ENCODE assay signal across 20 cellular contexts in genomic region chr9:35711501-35712428, GRCh38. TPM values are rescaled to one million over a fixed set of nuclear protein-coding genes. Genes with fewer than 3 reads are reported as not detected.
DNase-seq lines count a peak whose midpoint lies in the region; ATAC-seq, FAIRE-seq and TF ChIP-seq lines count a peak whose summit lies in the region.
"Had no signal": no experiment of that assay in that cellular context is flagged by ENCODE, and none has a peak within 500 bp of the region (broad histone marks: within the 10 kb centered on the region; RNA-seq: fewer than 3 reads in every experiment).

No MANE protein-coding gene starts in this region.

- TF ChIP-seq RAD21 in GM12878 (IDR thresholded peaks at IDR 0.05; ENCODE audit: insufficient read depth, low read depth, low read length): no peak

- H3K9me3 ChIP-seq in GM12878 (replicated peaks; ENCODE audit: control insufficient read depth, insufficient read depth, low read length) (no peaks in the 10 kb centered on the region), parathyroid adenoma (ENCODE audit: control insufficient read depth, low read length) (no peaks in the 10 kb centered on the region)
- H3K9me3 ChIP-seq: pancreas, uterus had no signal

- no peaks in the 10 kb centered on the region for H3K27me3 Mint-ChIP-seq in activated CD4-positive, alpha-beta memory T cell treated with anti-CD3 and anti-CD28 coated beads, Interleukin-2, amount 10 ng/mL, durations not matched to agents 7 days and 5 days
- H3K27me3 Mint-ChIP-seq in activated CD4-positive, alpha-beta memory T cell treated with anti-CD3 and anti-CD28 coated beads for 36 hours: no peaks in the 10 kb centered on the region
- H3K27me3 Mint-ChIP-seq: activated naive CD8-positive, alpha-beta T cell treated with anti-CD3 and anti-CD28 coated beads, Interleukin-2, amount 50 U/mL, for 24 hours had no signal

- ATAC-seq in GM12878 (peak; percentile 70), omental fat pad (ENCODE audit: low FRiP score) (no peak), GM21717 (IDR thresholded peaks at IDR 0.05; ENCODE audit: unreplicated experiment) (no peak)
- ATAC-seq: activated naive CD8-positive, alpha-beta T cell treated with anti-CD3 and anti-CD28 coated beads, Interleukin-2, amount 50 U/mL, for 24 hours; pancreas had no signal

- POLR2A ChIA-PET in activated CD4-positive, alpha-beta memory T cell treated with anti-CD3 and anti-CD28 coated beads, Interleukin-2, amount 10 ng/mL, durations not matched to agents 7 days and 5 days (lab: Charles Lee): interaction anchor here (2.1 kb wide), 1 partner anchor 36 kb away, joined by 6 read pairs; the partner anchor contains the start of genes GBA2 and RGP1
- POLR2A ChIA-PET in activated CD4-positive, alpha-beta memory T cell treated with anti-CD3 and anti-CD28 coated beads for 36 hours (lab: Charles Lee): no interaction called here
- POLR2A ChIA-PET in GM12878 (lab: Charles Lee): interaction anchor here (0.6 to 3.5 kb wide), 3 partner anchors 16 to 50 kb away, joined by 3 to 14 read pairs (median 4); no protein-coding TSS in a partner anchor

- in situ Hi-C loops in GM12878 (cut with MboI): no loop called here

- H3K9ac ChIP-seq in GM12878 (ENCODE audit: control insufficient read depth, insufficient read depth, low read length) (no peak overlapping the region), parathyroid adenoma (no peak overlapping the region)

- peaks cover 14% of the 10 kb centered on the region for H3K4me1 ChIP-seq in GM12878 (ENCODE audit: control insufficient read depth, insufficient read depth, low read length)
- H3K4me1 ChIP-seq in parathyroid adenoma: peaks cover 5% of the 10 kb centered on the region
- H3K4me1 ChIP-seq: pancreas, uterus had no signal

- SMC1A ChIA-PET in GM12878 (lab: Charles Lee; ENCODE audit: uncharacterized antibody, unreplicated experiment): interaction anchor here (0.6 to 2.7 kb wide), 3 partner anchors 16 to 85 kb away, joined by 3 to 10 read pairs (median 7); no protein-coding TSS in a partner anchor

- TF ChIP-seq EP300 in GM12878 (IDR thresholded peaks at IDR 0.05; ENCODE audit: borderline replicate concordance in 1 of 2, control insufficient read depth in 1 of 2, low read depth in 2 of 2, low read length in 2 of 2): no peak

- intact Hi-C loops in activated CD4-positive, alpha-beta memory T cell treated with anti-CD3 and anti-CD28 coated beads for 36 hours (cut with micrococcal nuclease): no loop called here
- intact Hi-C loops in GM12878 (cut with micrococcal nuclease; ENCODE audit: unreplicated experiment): no loop called here

- CTCF ChIA-PET in activated CD4-positive, alpha-beta memory T cell treated with anti-CD3 and anti-CD28 coated beads, Interleukin-2, amount 10 ng/mL, durations not matched to agents 7 days and 5 days (lab: Charles Lee): interaction anchor here (1.6 to 4.3 kb wide), 2 partner anchors 15 to 54 kb away, joined by 5 to 26 read pairs; partner anchors contain the start of genes CCDC107 and RMRP
- CTCF ChIA-PET in activated CD4-positive, alpha-beta memory T cell treated with anti-CD3 and anti-CD28 coated beads for 36 hours (lab: Charles Lee): interaction anchor here (1.0 to 6.5 kb wide), 6 partner anchors 12 to 108 kb away, joined by 3 to 55 read pairs (median 4); partner anchors contain the start of genes GBA2 and RGP1
- CTCF ChIA-PET in GM12878 (lab: Yijun Ruan, JAX): interaction anchor here (0.6 to 5.8 kb wide), 11 partner anchors 11 to 76 kb away, joined by 3 to 39 read pairs (median 4); partner anchors contain the start of genes CREB3 and TLN1

- H3K27ac Mint-ChIP-seq in activated CD4-positive, alpha-beta memory T cell treated with anti-CD3 and anti-CD28 coated beads, Interleukin-2, amount 10 ng/mL, durations not matched to agents 7 days and 5 days: peak overlapping the region; percentile 12
- H3K27ac Mint-ChIP-seq in activated CD4-positive, alpha-beta memory T cell treated with anti-CD3 and anti-CD28 coated beads for 36 hours: no peak overlapping the region
- H3K27ac Mint-ChIP-seq: activated naive CD8-positive, alpha-beta T cell treated with anti-CD3 and anti-CD28 coated beads, Interleukin-2, amount 50 U/mL, for 24 hours; T-helper 1 cell treated with Interleukin-12 subunit alpha and Interleukin-12 subunit beta and Interleukin-4 antibody, amounts not matched to agents 30 μg/mL and 1 μg/mL, for 36 hours had no signal

- no peak overlapping the region for H3K4me3 Mint-ChIP-seq in activated CD4-positive, alpha-beta memory T cell treated with anti-CD3 and anti-CD28 coated beads, Interleukin-2, amount 10 ng/mL, durations not matched to agents 7 days and 5 days
- no peak overlapping the region for H3K4me3 Mint-ChIP-seq in activated CD4-positive, alpha-beta memory T cell treated with anti-CD3 and anti-CD28 coated beads for 36 hours
- H3K4me3 Mint-ChIP-seq: activated naive CD8-positive, alpha-beta T cell treated with anti-CD3 and anti-CD28 coated beads, Interleukin-2, amount 50 U/mL, for 24 hours; T-helper 1 cell treated with Interleukin-12 subunit alpha and Interleukin-12 subunit beta and Interleukin-4 antibody, amounts not matched to agents 30 μg/mL and 1 μg/mL, for 36 hours had no signal

- H3K4me3 ChIP-seq in GM12878: no peak overlapping the region
- H3K4me3 ChIP-seq in parathyroid adenoma (ENCODE audit: low read depth, low read length): no peak overlapping the region
- H3K4me3 ChIP-seq: pancreas, uterus had no signal

- H3K27ac ChIP-seq in GM12878 (ENCODE audit: control insufficient read depth, insufficient read depth) (no peak overlapping the region), parathyroid adenoma (peak overlapping the region; percentile 60)
- H3K27ac ChIP-seq: pancreas, uterus had no signal

- H3K36me3 ChIP-seq in GM12878 (ENCODE audit: control insufficient read depth in 2 of 2, insufficient read depth in 2 of 2, low read length in 1 of 2) (peaks cover 47 to 48% of the 10 kb centered on the region in 2 experiments), parathyroid adenoma (ENCODE audit: control insufficient read depth, insufficient read depth, low read length) (no peaks in the 10 kb centered on the region)
- H3K36me3 ChIP-seq: uterus had no signal

- peaks cover 86% of the 10 kb centered on the region for H3K36me3 Mint-ChIP-seq in activated CD4-positive, alpha-beta memory T cell treated with anti-CD3 and anti-CD28 coated beads, Interleukin-2, amount 10 ng/mL, durations not matched to agents 7 days and 5 days (ENCODE audit: low read depth)
- peaks cover 68% of the 10 kb centered on the region for H3K36me3 Mint-ChIP-seq in activated CD4-positive, alpha-beta memory T cell treated with anti-CD3 and anti-CD28 coated beads for 36 hours

- H3K27me3 ChIP-seq in GM12878 (replicated peaks in 1 of 2; ENCODE audit: control insufficient read depth in 2 of 2, insufficient read depth in 2 of 2, low read length in 1 of 2): no peaks in the 10 kb centered on the region
- H3K27me3 ChIP-seq in parathyroid adenoma (ENCODE audit: control insufficient read depth, insufficient read depth, low read length): no peaks in the 10 kb centered on the region
- H3K27me3 ChIP-seq: pancreas, uterus had no signal

- no peak for TF ChIP-seq POLR2A in GM12878 (IDR thresholded peaks at IDR 0.05; ENCODE audit: low read depth, low read length)

- H3K79me2 ChIP-seq in GM12878 (ENCODE audit: control insufficient read depth, insufficient read depth, low read length): no peaks in the 10 kb centered on the region
- H3K79me2 ChIP-seq in parathyroid adenoma: no peaks in the 10 kb centered on the region

- RAD21 ChIA-PET in GM12878 (lab: Charles Lee; ENCODE audit: unreplicated experiment): interaction anchor here (0.6 to 1.4 kb wide), 3 partner anchors 16 to 67 kb away, joined by 3 to 4 read pairs (median 3); no protein-coding TSS in a partner anchor

- peak; percentile 61 for FAIRE-seq in GM12878 (lab: Jason Lieb, UNC)
- FAIRE-seq: H1, keratinocyte, pancreas had no signal

- no peak for DNase-seq in activated CD4-positive, alpha-beta memory T cell treated with anti-CD3 and anti-CD28 coated beads, Interleukin-2, amount 10 ng/mL, durations not matched to agents 7 days and 5 days
- no peak for DNase-seq in activated CD4-positive, alpha-beta memory T cell treated with anti-CD3 and anti-CD28 coated beads for 36 hours
- peak; percentile 48 for DNase-seq in GM20000 (ENCODE audit: low spot score)
- no peak for DNase-seq in GM12878 (ENCODE audit: low read depth, low spot score)
- no peak for DNase-seq in omental fat pad (ENCODE audit: low spot score)
- no peak for DNase-seq in DMS53 (lab: John Stamatoyannopoulos, UW)
- DNase-seq: activated naive CD8-positive, alpha-beta T cell treated with anti-CD3 and anti-CD28 coated beads, Interleukin-2, amount 50 U/mL, for 24 hours; C1 segment of cervical spinal cord; effector CD4-positive, alpha-beta T cell; NCI-H187; NCI-H446 treated with DMSO at 0.1 percent for 48 hours; pancreas; SIG-M5; stimulated activated naive CD4-positive, alpha-beta T cell treated with Interleukin-2 at 50 U/mL for 16 hours; uterus had no signal

- H3K4me2 ChIP-seq in GM12878 (ENCODE audit: control insufficient read depth, insufficient read depth) (no peak overlapping the region), parathyroid adenoma (ENCODE audit: low read length) (no peak overlapping the region)

- H3K4me1 Mint-ChIP-seq in activated CD4-positive, alpha-beta memory T cell treated with anti-CD3 and anti-CD28 coated beads, Interleukin-2, amount 10 ng/mL, durations not matched to agents 7 days and 5 days: no peaks in the 10 kb centered on the region
- H3K4me1 Mint-ChIP-seq in activated CD4-positive, alpha-beta memory T cell treated with anti-CD3 and anti-CD28 coated beads for 36 hours (ENCODE audit: low read depth): peaks cover 15% of the 10 kb centered on the region
- H3K4me1 Mint-ChIP-seq: activated naive CD8-positive, alpha-beta T cell treated with anti-CD3 and anti-CD28 coated beads, Interleukin-2, amount 50 U/mL, for 24 hours had no signal

- no TSS peak for BruUV-seq in GM12878 (replicated peaks; lab: Mats Ljungman, UMichigan)

- no peaks in the 10 kb centered on the region for H3K9me3 Mint-ChIP-seq in activated CD4-positive, alpha-beta memory T cell treated with anti-CD3 and anti-CD28 coated beads, Interleukin-2, amount 10 ng/mL, durations not matched to agents 7 days and 5 days
- H3K9me3 Mint-ChIP-seq in activated CD4-positive, alpha-beta memory T cell treated with anti-CD3 and anti-CD28 coated beads for 36 hours: no peaks in the 10 kb centered on the region
- H3K9me3 Mint-ChIP-seq: activated naive CD8-positive, alpha-beta T cell treated with anti-CD3 and anti-CD28 coated beads, Interleukin-2, amount 50 U/mL, for 24 hours; T-helper 1 cell treated with Interleukin-12 subunit alpha and Interleukin-12 subunit beta and Interleukin-4 antibody, amounts not matched to agents 30 μg/mL and 1 μg/mL, for 36 hours had no signal

- no peaks in the 10 kb centered on the region for H4K20me1 ChIP-seq in GM12878 (ENCODE audit: control insufficient read depth, insufficient read depth)

- TF ChIP-seq CTCF in GM20000 (IDR thresholded peaks at IDR 0.05; ENCODE audit: extremely low read depth, missing control alignments) (no peak), GM12878 (IDR thresholded peaks at IDR 0.05 in 2 of 3, conservative IDR thresholded peaks at IDR 0.05 in 1 of 3; ENCODE audit: control insufficient read depth in 2 of 3, extremely low read depth in 1 of 3, insufficient read depth in 1 of 3, low read depth in 3 of 3, low read length in 3 of 3) (no peak), parathyroid adenoma (IDR thresholded peaks at IDR 0.05) (peak; percentile 7), omental fat pad (IDR thresholded peaks at IDR 0.05) (no peak)

- 73% methylated on average over 21 of the region's 21 CpGs for WGBS in GM12878 (ENCODE audit: insufficient coverage, insufficient replicate concordance, low lambda C conversion rate, missing lambda C conversion rate)

- H2AFZ ChIP-seq in GM12878 (ENCODE audit: control insufficient read depth, low read depth, low read length) (no peak overlapping the region), parathyroid adenoma (no peak overlapping the region)

RNA-seq across cellular contexts. Expression of gene TLN1, which starts 20.2 kb away (rescaled TPM):
- total RNA-seq in activated CD4-positive, alpha-beta memory T cell treated with anti-CD3 and anti-CD28 coated beads, Interleukin-2, amount 10 ng/mL, durations not matched to agents 7 days and 5 days: 100 to 1,000 TPM; 341 to 354 TPM
- total RNA-seq in activated CD4-positive, alpha-beta memory T cell treated with anti-CD3 and anti-CD28 coated beads for 36 hours: 100 to 1,000 TPM; 285 to 287 TPM
- 153 and 188 TPM in 2 replicates for total RNA-seq in GM12878 (2013; cell fraction: nucleolus; rRNA removed)
- total RNA-seq in GM12878 (2014; rRNA removed) (119 and 143 TPM in 2 replicates), GM12878 (2014; rRNA removed; fragmentation: Illumina TruSeq; extraction: Trizol) (49.5 and 61.0 TPM in 2 replicates), GM12878 (2021) (305 and 308 TPM in 2 replicates), omental fat pad (100 to 1,000 TPM; 301 to 553 (median 412) TPM)
- polyA plus RNA-seq in GM12878 (2011; ENCODE audit: low read depth): 68.0 TPM
- polyA plus RNA-seq in GM12878 (2011; rRNA removed) (30.2 and 69.8 TPM in 2 replicates), GM12878 (2014; fragmentation: Illumina TruSeq; extraction: Trizol) (57.6 and 73.4 TPM in 2 replicates), GM12878 (2014; fragmentation: Nextera tagmentation; extraction: Ambion mirVana) (10 to 100 TPM; 11.6 to 13.2 TPM), GM12878 (2014; rRNA removed) (70.3 and 109 TPM in 2 replicates), GM12878 (2016; fragmentation: Nextera tagmentation; extraction: Ambion mirVana) (10 to 100 TPM; 92.2 to 96.1 TPM)
- polyA plus RNA-seq in GM12878 (2011; cell fraction: cytosol; rRNA removed): 79.3 and 90.4 TPM in 2 replicates
- polyA plus RNA-seq in GM12878 (2011; cell fraction: nucleus; rRNA removed): 131 and 170 TPM in 2 replicates
- polyA plus RNA-seq in GM12878 (2012): 118 and 152 TPM in 2 replicates
- 205 and 277 TPM in 2 replicates for polyA minus RNA-seq in GM12878 (2011; rRNA and poly(A)+ RNA removed)
- 200 and 250 TPM in 2 replicates for polyA minus RNA-seq in GM12878 (2011; cell fraction: cytosol; rRNA and poly(A)+ RNA removed)
- polyA minus RNA-seq in GM12878 (2011; cell fraction: nucleus; rRNA and poly(A)+ RNA removed): 49.8 and 109 TPM in 2 replicates

RNA-seq across cellular contexts. Expression of gene CREB3, which starts 20.7 kb away (rescaled TPM):
- 10 to 100 TPM; 23.2 to 24.1 TPM for total RNA-seq in activated CD4-positive, alpha-beta memory T cell treated with anti-CD3 and anti-CD28 coated beads, Interleukin-2, amount 10 ng/mL, durations not matched to agents 7 days and 5 days
- total RNA-seq in activated CD4-positive, alpha-beta memory T cell treated with anti-CD3 and anti-CD28 coated beads for 36 hours: 10 to 100 TPM; 27.7 to 29.9 TPM
- total RNA-seq in GM12878 (2013; cell fraction: nucleolus; rRNA removed): 16.9 and 18.1 TPM in 2 replicates
- total RNA-seq in GM12878 (2014; rRNA removed) (21.6 and 23.4 TPM in 2 replicates), GM12878 (2014; rRNA removed; fragmentation: Illumina TruSeq; extraction: Trizol) (18.1 and 18.3 TPM in 2 replicates), GM12878 (2021) (21.4 and 22.9 TPM in 2 replicates), omental fat pad (10 to 100 TPM; 43.2 to 48.3 (median 45.8) TPM)
- 19.5 TPM for polyA plus RNA-seq in GM12878 (2011; ENCODE audit: low read depth)
- polyA plus RNA-seq in GM12878 (2011; rRNA removed) (12.0 and 16.3 TPM in 2 replicates), GM12878 (2014; fragmentation: Illumina TruSeq; extraction: Trizol) (17.8 and 20.1 TPM in 2 replicates), GM12878 (2014; fragmentation: Nextera tagmentation; extraction: Ambion mirVana) (10 to 100 TPM in 1 of 2 experiments, 1 to 10 TPM in 1; 9.8 to 14.1 TPM), GM12878 (2014; rRNA removed) (19.5 and 20.6 TPM in 2 replicates), GM12878 (2016; fragmentation: Nextera tagmentation; extraction: Ambion mirVana) (10 to 100 TPM; 33.2 to 38.9 TPM)
- polyA plus RNA-seq in GM12878 (2011; cell fraction: cytosol; rRNA removed): 22.6 and 25.1 TPM in 2 replicates
- 15.5 and 19.2 TPM in 2 replicates for polyA plus RNA-seq in GM12878 (2011; cell fraction: nucleus; rRNA removed)
- 32.3 and 35.4 TPM in 2 replicates for polyA plus RNA-seq in GM12878 (2012)
- polyA minus RNA-seq in GM12878 (2011; rRNA and poly(A)+ RNA removed): 6.6 and 10.3 TPM in 2 replicates
- 4.9 and 5.5 TPM in 2 replicates for polyA minus RNA-seq in GM12878 (2011; cell fraction: cytosol; rRNA and poly(A)+ RNA removed)
- polyA minus RNA-seq in GM12878 (2011; cell fraction: nucleus; rRNA and poly(A)+ RNA removed): 6.8 and 9.7 TPM in 2 replicates

RNA-seq across cellular contexts. Expression of gene TPM2, which starts 22.0 kb away (rescaled TPM):
- total RNA-seq in activated CD4-positive, alpha-beta memory T cell treated with anti-CD3 and anti-CD28 coated beads, Interleukin-2, amount 10 ng/mL, durations not matched to agents 7 days and 5 days: 1 to 10 TPM; 8.9 to 9.2 TPM
- 1 to 10 TPM; 3.9 to 5.3 TPM for total RNA-seq in activated CD4-positive, alpha-beta memory T cell treated with anti-CD3 and anti-CD28 coated beads for 36 hours
- 6.3 and 8.9 TPM in 2 replicates for total RNA-seq in GM12878 (2013; cell fraction: nucleolus; rRNA removed)
- total RNA-seq in GM12878 (2014; rRNA removed) (0.65 and 1.7 TPM in 2 replicates), GM12878 (2014; rRNA removed; fragmentation: Illumina TruSeq; extraction: Trizol) (0.81 and 0.88 TPM in 2 replicates), GM12878 (2021) (2.4 and 3.9 TPM in 2 replicates), omental fat pad (100 to 1,000 TPM; 150 to 301 (median 237) TPM)
- polyA plus RNA-seq in GM12878 (2011; ENCODE audit: low read depth): 3.6 TPM
- polyA plus RNA-seq in GM12878 (2011; rRNA removed) (8.7 and 9.3 TPM in 2 replicates), GM12878 (2014; fragmentation: Illumina TruSeq; extraction: Trizol) (0.59 and 0.71 TPM in 2 replicates), GM12878 (2014; fragmentation: Nextera tagmentation; extraction: Ambion mirVana) (under 1 TPM; 0.11 to 0.13 TPM), GM12878 (2014; rRNA removed) (2.3 and 2.5 TPM in 2 replicates), GM12878 (2016; fragmentation: Nextera tagmentation; extraction: Ambion mirVana) (1 to 10 TPM in 1 of 2 experiments, under 1 TPM in 1; 0.83 to 1.3 TPM)
- polyA plus RNA-seq in GM12878 (2011; cell fraction: cytosol; rRNA removed): 5.4 and 6.4 TPM in 2 replicates
- 28.6 and 30.5 TPM in 2 replicates for polyA plus RNA-seq in GM12878 (2011; cell fraction: nucleus; rRNA removed)
- 7.0 and 7.5 TPM in 2 replicates for polyA plus RNA-seq in GM12878 (2012)
- 1.4 and 2.5 TPM in 2 replicates for polyA minus RNA-seq in GM12878 (2011; rRNA and poly(A)+ RNA removed)
- polyA minus RNA-seq in GM12878 (2011; cell fraction: cytosol; rRNA and poly(A)+ RNA removed): 6.1 and 6.4 TPM in 2 replicates
- polyA minus RNA-seq in GM12878 (2011; cell fraction: nucleus; rRNA and poly(A)+ RNA removed): 2.1 and 4.5 TPM in 2 replicates

RNA-seq across cellular contexts. Expression of gene GBA2, which starts 37.3 kb away (rescaled TPM):
- 10 to 100 TPM; 45.8 to 49.1 TPM for total RNA-seq in activated CD4-positive, alpha-beta memory T cell treated with anti-CD3 and anti-CD28 coated beads, Interleukin-2, amount 10 ng/mL, durations not matched to agents 7 days and 5 days
- total RNA-seq in activated CD4-positive, alpha-beta memory T cell treated with anti-CD3 and anti-CD28 coated beads for 36 hours: 10 to 100 TPM; 30.4 to 30.7 TPM
- total RNA-seq in GM12878 (2013; cell fraction: nucleolus; rRNA removed): 106 and 126 TPM in 2 replicates
- 24.2 and 25.3 TPM in 2 replicates for total RNA-seq in GM12878 (2014; rRNA removed)
- 18.6 and 23.4 TPM in 2 replicates for total RNA-seq in GM12878 (2014; rRNA removed; fragmentation: Illumina TruSeq; extraction: Trizol)
- total RNA-seq in GM12878 (2021): 35.8 and 40.8 TPM in 2 replicates
- polyA plus RNA-seq in GM12878 (2011; ENCODE audit: low read depth): 22.2 TPM
- 35.1 and 44.0 TPM in 2 replicates for polyA plus RNA-seq in GM12878 (2011; rRNA removed)
- 41.4 and 54.0 TPM in 2 replicates for polyA plus RNA-seq in GM12878 (2011; cell fraction: cytosol; rRNA removed)
- polyA plus RNA-seq in GM12878 (2011; cell fraction: nucleus; rRNA removed): 261 and 281 TPM in 2 replicates
- polyA plus RNA-seq in GM12878 (2012): 29.4 and 33.7 TPM in 2 replicates
- polyA plus RNA-seq in GM12878 (2014; fragmentation: Illumina TruSeq; extraction: Trizol): 33.0 and 36.1 TPM in 2 replicates
- polyA plus RNA-seq in GM12878 (2014; fragmentation: Nextera tagmentation; extraction: Ambion mirVana): 10 to 100 TPM; 15.3 TPM
- 45.1 and 48.8 TPM in 2 replicates for polyA plus RNA-seq in GM12878 (2014; rRNA removed)
- polyA plus RNA-seq in GM12878 (2016; fragmentation: Nextera tagmentation; extraction: Ambion mirVana): 10 to 100 TPM; 27.4 to 30.8 TPM
- polyA minus RNA-seq in GM12878 (2011; rRNA and poly(A)+ RNA removed): 45.0 and 53.6 TPM in 2 replicates
- polyA minus RNA-seq in GM12878 (2011; cell fraction: cytosol; rRNA and poly(A)+ RNA removed): 10.7 and 13.1 TPM in 2 replicates
- 48.5 and 85.3 TPM in 2 replicates for polyA minus RNA-seq in GM12878 (2011; cell fraction: nucleus; rRNA and poly(A)+ RNA removed)
- total RNA-seq in omental fat pad: 10 to 100 TPM; 33.7 to 94.7 (median 57.9) TPM

RNA-seq across cellular contexts. Expression of gene RGP1, which starts 37.3 kb away (rescaled TPM):
- total RNA-seq in activated CD4-positive, alpha-beta memory T cell treated with anti-CD3 and anti-CD28 coated beads, Interleukin-2, amount 10 ng/mL, durations not matched to agents 7 days and 5 days: 10 to 100 TPM; 29.1 to 29.5 TPM
- 10 to 100 TPM; 17.4 to 18.0 TPM for total RNA-seq in activated CD4-positive, alpha-beta memory T cell treated with anti-CD3 and anti-CD28 coated beads for 36 hours
- total RNA-seq in GM12878 (2013; cell fraction: nucleolus; rRNA removed): 27.0 and 30.8 TPM in 2 replicates
- total RNA-seq in GM12878 (2014; rRNA removed) (7.6 and 8.3 TPM in 2 replicates), GM12878 (2014; rRNA removed; fragmentation: Illumina TruSeq; extraction: Trizol) (7.1 and 7.3 TPM in 2 replicates), GM12878 (2021) (13.7 and 14.9 TPM in 2 replicates), omental fat pad (10 to 100 TPM; 12.7 to 19.2 (median 17.5) TPM)
- 4.9 TPM for polyA plus RNA-seq in GM12878 (2011; ENCODE audit: low read depth)
- polyA plus RNA-seq in GM12878 (2011; rRNA removed) (11.5 and 13.7 TPM in 2 replicates), GM12878 (2014; fragmentation: Illumina TruSeq; extraction: Trizol) (8.0 and 8.8 TPM in 2 replicates), GM12878 (2014; fragmentation: Nextera tagmentation; extraction: Ambion mirVana) (under 1 TPM; 0.44 to 0.89 TPM), GM12878 (2014; rRNA removed) (8.2 and 8.4 TPM in 2 replicates), GM12878 (2016; fragmentation: Nextera tagmentation; extraction: Ambion mirVana) (1 to 10 TPM; 3.4 to 3.6 TPM)
- 10.3 and 11.3 TPM in 2 replicates for polyA plus RNA-seq in GM12878 (2011; cell fraction: cytosol; rRNA removed)
- polyA plus RNA-seq in GM12878 (2011; cell fraction: nucleus; rRNA removed): 27.3 and 28.4 TPM in 2 replicates
- polyA plus RNA-seq in GM12878 (2012): 7.4 and 7.7 TPM in 2 replicates
- 16.1 and 21.4 TPM in 2 replicates for polyA minus RNA-seq in GM12878 (2011; rRNA and poly(A)+ RNA removed)
- 5.6 and 6.5 TPM in 2 replicates for polyA minus RNA-seq in GM12878 (2011; cell fraction: cytosol; rRNA and poly(A)+ RNA removed)
- polyA minus RNA-seq in GM12878 (2011; cell fraction: nucleus; rRNA and poly(A)+ RNA removed): 14.9 and 22.0 TPM in 2 replicates

Comparison
In these comparisons a context has a peak if more than half of its experiments do, and no peak if none do; other contexts are left out.
1. RNA of gene TPM2, which starts 22.0 kb away (total RNA-seq): 150 to 301 TPM in omental fat pad; 8.9 to 9.2 TPM in activated CD4-positive, alpha-beta memory T cell treated with anti-CD3 and anti-CD28 coated beads, Interleukin-2, amount 10 ng/mL, durations not matched to agents 7 days and 5 days, 3.9 to 5.3 TPM in activated CD4-positive, alpha-beta memory T cell treated with anti-CD3 and anti-CD28 coated beads for 36 hours and 0.65 to 8.9 TPM in GM12878; every median in the first group is over 10 times any median in the second.